In the genomic region with DNA sequence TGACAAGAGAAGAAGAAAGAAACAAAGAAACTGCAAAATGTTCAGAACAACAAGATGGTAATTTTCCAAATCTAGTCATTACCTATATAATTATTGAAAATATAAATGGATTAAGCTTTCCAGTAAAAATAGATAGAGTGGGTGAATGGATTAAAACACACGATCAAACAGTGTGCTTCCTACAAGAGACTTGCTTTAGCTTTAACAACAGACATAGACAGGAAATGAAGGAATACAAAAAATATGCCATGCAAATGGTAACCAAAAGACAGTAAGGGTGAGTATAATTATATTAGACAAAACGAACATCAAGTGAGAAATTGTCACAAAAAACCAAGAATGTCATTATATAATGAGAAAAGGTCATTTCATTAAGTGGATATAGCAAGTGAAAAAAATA, we compare ENCODE assay signal across 20 cellular contexts.
"Had no signal": no experiment of that assay in that cellular context is flagged by ENCODE, and none has a peak within 500 bp of the region (broad histone marks: within the 10 kb centered on the region; RNA-seq: fewer than 3 reads in every experiment).

No MANE protein-coding gene starts in this region.

- H3K9me3 ChIP-seq: lower lobe of right lung, mucosa of descending colon had no signal

- H3K27me3 ChIP-seq: hepatocyte, left lung had no signal

- H3K4me1 ChIP-seq: left lung, left ventricle myocardium inferior, lower lobe of right lung had no signal

- H2AFZ ChIP-seq: hepatocyte had no signal

- H3K4me3 ChIP-seq: hepatocyte, left lung, left ventricle myocardium inferior, lower lobe of right lung, lung, mucosa of descending colon had no signal

- DNase-seq: hippocampal formation; hypothalamus; immature natural killer cell; islet precursor cell; kidney; kidney glomerular epithelial cell; left cardiac atrium; left colon; left lung; left ventricle myocardium inferior; left ventricle myocardium superior; lower lobe of right lung; mammary epithelial cell; mesendoderm; midbrain; mucosa of descending colon; naive B cell; naive thymus-derived CD4-positive, alpha-beta T cell had no signal

- H3K4me2 ChIP-seq: hepatocyte had no signal

- H3K27ac ChIP-seq: hepatocyte, left lung, left ventricle myocardium inferior, lower lobe of right lung had no signal

- H3K36me3 ChIP-seq: left lung, left ventricle myocardium inferior, lower lobe of right lung had no signal
